Comparison of ENCODE assay signal across 1 cellular context in the genomic region with DNA sequence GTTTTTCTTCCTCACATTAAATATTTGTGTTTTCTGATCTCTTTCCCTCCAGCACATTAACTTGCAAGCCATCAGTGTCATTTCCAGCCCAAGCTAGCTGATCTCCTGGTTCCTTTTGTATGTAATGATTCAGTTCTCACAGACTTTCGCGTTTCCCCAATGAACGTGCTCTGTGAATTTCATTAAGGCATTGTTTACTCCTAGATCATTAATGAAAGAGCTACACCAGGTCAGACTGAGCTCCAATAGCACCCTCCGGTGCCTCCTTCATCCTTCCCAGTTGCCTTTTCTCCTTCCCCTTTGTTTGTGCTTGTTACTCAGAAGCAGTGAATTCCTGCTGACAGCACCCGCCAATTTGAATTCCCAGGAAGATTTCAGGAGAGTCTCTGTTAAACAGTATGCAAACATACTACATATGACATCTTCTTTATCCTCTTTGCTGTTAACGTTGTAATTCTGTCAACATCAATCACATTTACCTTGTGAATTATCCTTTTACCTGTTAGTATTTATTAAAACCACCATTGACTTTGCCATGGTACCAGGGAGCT.
TF ChIP-seq lines count a peak whose summit lies in the region.

No MANE protein-coding gene starts in this region.

TF ChIP-seq in WTC11, 78 proteins besides CTCF, POLR2A, EP300 and RAD21 (continued from another document):
- TF ChIP-seq, protein P1, sequence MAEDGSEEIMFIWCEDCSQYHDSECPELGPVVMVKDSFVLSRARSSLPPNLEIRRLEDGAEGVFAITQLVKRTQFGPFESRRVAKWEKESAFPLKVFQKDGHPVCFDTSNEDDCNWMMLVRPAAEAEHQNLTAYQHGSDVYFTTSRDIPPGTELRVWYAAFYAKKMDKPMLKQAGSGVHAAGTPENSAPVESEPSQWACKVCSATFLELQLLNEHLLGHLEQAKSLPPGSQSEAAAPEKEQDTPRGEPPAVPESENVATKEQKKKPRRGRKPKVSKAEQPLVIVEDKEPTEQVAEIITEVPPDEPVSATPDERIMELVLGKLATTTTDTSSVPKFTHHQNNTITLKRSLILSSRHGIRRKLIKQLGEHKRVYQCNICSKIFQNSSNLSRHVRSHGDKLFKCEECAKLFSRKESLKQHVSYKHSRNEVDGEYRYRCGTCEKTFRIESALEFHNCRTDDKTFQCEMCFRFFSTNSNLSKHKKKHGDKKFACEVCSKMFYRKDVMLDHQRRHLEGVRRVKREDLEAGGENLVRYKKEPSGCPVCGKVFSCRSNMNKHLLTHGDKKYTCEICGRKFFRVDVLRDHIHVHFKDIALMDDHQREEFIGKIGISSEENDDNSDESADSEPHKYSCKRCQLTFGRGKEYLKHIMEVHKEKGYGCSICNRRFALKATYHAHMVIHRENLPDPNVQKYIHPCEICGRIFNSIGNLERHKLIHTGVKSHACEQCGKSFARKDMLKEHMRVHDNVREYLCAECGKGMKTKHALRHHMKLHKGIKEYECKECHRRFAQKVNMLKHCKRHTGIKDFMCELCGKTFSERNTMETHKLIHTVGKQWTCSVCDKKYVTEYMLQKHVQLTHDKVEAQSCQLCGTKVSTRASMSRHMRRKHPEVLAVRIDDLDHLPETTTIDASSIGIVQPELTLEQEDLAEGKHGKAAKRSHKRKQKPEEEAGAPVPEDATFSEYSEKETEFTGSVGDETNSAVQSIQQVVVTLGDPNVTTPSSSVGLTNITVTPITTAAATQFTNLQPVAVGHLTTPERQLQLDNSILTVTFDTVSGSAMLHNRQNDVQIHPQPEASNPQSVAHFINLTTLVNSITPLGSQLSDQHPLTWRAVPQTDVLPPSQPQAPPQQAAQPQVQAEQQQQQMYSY (CRISPR knock-in tag; IDR thresholded peaks at IDR 0.05), result no peak
- no peak for TF ChIP-seq MAX (CRISPR knock-in tag; IDR thresholded peaks at IDR 0.05)
- TF ChIP-seq, protein P2, sequence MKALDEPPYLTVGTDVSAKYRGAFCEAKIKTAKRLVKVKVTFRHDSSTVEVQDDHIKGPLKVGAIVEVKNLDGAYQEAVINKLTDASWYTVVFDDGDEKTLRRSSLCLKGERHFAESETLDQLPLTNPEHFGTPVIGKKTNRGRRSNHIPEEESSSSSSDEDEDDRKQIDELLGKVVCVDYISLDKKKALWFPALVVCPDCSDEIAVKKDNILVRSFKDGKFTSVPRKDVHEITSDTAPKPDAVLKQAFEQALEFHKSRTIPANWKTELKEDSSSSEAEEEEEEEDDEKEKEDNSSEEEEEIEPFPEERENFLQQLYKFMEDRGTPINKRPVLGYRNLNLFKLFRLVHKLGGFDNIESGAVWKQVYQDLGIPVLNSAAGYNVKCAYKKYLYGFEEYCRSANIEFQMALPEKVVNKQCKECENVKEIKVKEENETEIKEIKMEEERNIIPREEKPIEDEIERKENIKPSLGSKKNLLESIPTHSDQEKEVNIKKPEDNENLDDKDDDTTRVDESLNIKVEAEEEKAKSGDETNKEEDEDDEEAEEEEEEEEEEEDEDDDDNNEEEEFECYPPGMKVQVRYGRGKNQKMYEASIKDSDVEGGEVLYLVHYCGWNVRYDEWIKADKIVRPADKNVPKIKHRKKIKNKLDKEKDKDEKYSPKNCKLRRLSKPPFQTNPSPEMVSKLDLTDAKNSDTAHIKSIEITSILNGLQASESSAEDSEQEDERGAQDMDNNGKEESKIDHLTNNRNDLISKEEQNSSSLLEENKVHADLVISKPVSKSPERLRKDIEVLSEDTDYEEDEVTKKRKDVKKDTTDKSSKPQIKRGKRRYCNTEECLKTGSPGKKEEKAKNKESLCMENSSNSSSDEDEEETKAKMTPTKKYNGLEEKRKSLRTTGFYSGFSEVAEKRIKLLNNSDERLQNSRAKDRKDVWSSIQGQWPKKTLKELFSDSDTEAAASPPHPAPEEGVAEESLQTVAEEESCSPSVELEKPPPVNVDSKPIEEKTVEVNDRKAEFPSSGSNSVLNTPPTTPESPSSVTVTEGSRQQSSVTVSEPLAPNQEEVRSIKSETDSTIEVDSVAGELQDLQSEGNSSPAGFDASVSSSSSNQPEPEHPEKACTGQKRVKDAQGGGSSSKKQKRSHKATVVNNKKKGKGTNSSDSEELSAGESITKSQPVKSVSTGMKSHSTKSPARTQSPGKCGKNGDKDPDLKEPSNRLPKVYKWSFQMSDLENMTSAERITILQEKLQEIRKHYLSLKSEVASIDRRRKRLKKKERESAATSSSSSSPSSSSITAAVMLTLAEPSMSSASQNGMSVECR (CRISPR knock-in tag; IDR thresholded peaks at IDR 0.05; ENCODE audit: borderline replicate concordance), result no peak
- TF ChIP-seq ATF1 (CRISPR knock-in tag; IDR thresholded peaks at IDR 0.05), result no peak
- no peak for TF ChIP-seq ZNF317 (CRISPR knock-in tag; IDR thresholded peaks at IDR 0.05; ENCODE audit: borderline replicate concordance, low read depth)
- TF ChIP-seq, protein P3, sequence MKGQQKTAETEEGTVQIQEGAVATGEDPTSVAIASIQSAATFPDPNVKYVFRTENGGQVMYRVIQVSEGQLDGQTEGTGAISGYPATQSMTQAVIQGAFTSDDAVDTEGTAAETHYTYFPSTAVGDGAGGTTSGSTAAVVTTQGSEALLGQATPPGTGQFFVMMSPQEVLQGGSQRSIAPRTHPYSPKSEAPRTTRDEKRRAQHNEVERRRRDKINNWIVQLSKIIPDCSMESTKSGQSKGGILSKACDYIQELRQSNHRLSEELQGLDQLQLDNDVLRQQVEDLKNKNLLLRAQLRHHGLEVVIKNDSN (CRISPR knock-in tag; IDR thresholded peaks at IDR 0.05), result no peak
- TF ChIP-seq MYBL2 (CRISPR knock-in tag; IDR thresholded peaks at IDR 0.05), result no peak
- TF ChIP-seq EMX1 (CRISPR knock-in tag; IDR thresholded peaks at IDR 0.05), result no peak
- TF ChIP-seq FOXP1 (CRISPR knock-in tag; IDR thresholded peaks at IDR 0.05; ENCODE audit: borderline replicate concordance), result no peak
- no peak for TF ChIP-seq ZNF423 (CRISPR knock-in tag; IDR thresholded peaks at IDR 0.05)
